Comparison of ENCODE assay signal across 11 cellular contexts in the genomic region with DNA sequence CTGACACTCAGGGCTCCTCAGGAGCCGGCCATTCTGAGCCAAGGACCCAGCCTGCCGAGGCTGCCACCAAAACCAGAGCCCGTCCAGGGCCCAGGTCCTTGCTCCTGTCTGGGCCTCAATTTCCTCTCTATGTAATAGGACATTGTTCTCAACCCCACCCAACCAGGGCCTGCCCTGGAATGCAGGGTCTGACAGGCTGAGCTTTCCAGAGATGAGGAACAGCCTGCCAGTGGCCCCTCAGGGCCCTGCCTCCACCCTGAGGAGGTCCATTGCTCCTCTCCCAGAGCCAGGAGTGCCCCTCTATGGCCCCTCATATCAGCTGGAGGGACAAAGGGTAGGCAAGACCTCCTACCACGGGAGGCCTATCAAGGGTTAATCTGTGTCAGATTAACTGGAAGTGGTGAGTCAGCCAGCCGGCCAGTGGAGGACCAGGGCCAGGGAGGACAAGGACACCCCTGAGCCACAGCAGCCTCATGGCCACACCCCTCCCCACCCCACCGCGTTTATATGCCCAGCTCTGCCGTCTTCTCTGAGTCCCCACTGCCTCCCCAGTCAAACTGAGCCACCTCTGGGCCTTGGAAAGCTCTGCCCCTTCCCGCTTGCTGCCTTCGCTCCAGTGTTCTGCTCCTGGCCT. TPM values are rescaled to one million over a fixed set of nuclear protein-coding genes. Genes with fewer than 3 reads are reported as not detected.
DNase-seq lines count a peak whose midpoint lies in the region; ATAC-seq and TF ChIP-seq lines count a peak whose summit lies in the region.
"Had no signal": no experiment of that assay in that cellular context is flagged by ENCODE, and none has a peak within 500 bp of the region (broad histone marks: within the 10 kb centered on the region; RNA-seq: fewer than 3 reads in every experiment).

No MANE protein-coding gene starts in this region.

- no peak overlapping the region for H3K4ac ChIP-seq in trophoblast cell (ENCODE audit: low read depth, low read length)

- no peaks in the 10 kb centered on the region for H3K79me2 ChIP-seq in trophoblast cell (ENCODE audit: control insufficient read depth, insufficient read depth, low read length, poor library complexity)

- H3K27ac Mint-ChIP-seq in osteocyte (ENCODE audit: unreplicated experiment) = peak overlapping the region; percentile 59
- H3K27ac Mint-ChIP-seq in activated CD4-positive, alpha-beta T cell treated with anti-CD3 and anti-CD28 coated beads, Interleukin-2, amount 10 ng/mL, durations not matched to agents 24 days and 14 days = no peak overlapping the region
- H3K27ac Mint-ChIP-seq: stimulated activated memory B cell treated with anti-CD40 and anti-IgM and Interleukin-4, amounts not matched to agents 10 μg/mL and 1 μg/mL and 100 μg/mL, for 72 hours had no signal

- no peak overlapping the region for H3K18ac ChIP-seq in trophoblast cell (ENCODE audit: low read length)

- H3K36me3 ChIP-seq in trophoblast cell (ENCODE audit: control insufficient read depth in 1 of 2, insufficient read depth in 2 of 2, low read length in 2 of 2) (no peaks in the 10 kb centered on the region), testis (ENCODE audit: low read depth, missing control alignments) (no peaks in the 10 kb centered on the region)

- no peak overlapping the region for H3K27ac ChIP-seq in trophoblast cell (ENCODE audit: low read depth, low read length)
- no peak overlapping the region for H3K27ac ChIP-seq in testis

- no peaks in the 10 kb centered on the region for H3K9me3 Mint-ChIP-seq in osteocyte (ENCODE audit: unreplicated experiment)
- no peaks in the 10 kb centered on the region for H3K9me3 Mint-ChIP-seq in activated CD4-positive, alpha-beta T cell treated with anti-CD3 and anti-CD28 coated beads, Interleukin-2, amount 10 ng/mL, durations not matched to agents 24 days and 14 days
- H3K9me3 Mint-ChIP-seq: central memory CD8-positive, alpha-beta T cell; stimulated activated memory B cell treated with anti-CD40 and anti-IgM and Interleukin-4, amounts not matched to agents 10 μg/mL and 1 μg/mL and 100 μg/mL, for 72 hours had no signal

- H2AFZ ChIP-seq in trophoblast cell (ENCODE audit: insufficient read depth, low read length, poor library complexity) = no peak overlapping the region

- no peak overlapping the region for H4K12ac ChIP-seq in trophoblast cell (ENCODE audit: low read depth, low read length)

- no peak overlapping the region for H4K91ac ChIP-seq in trophoblast cell (ENCODE audit: low read depth, low read length)

- no peak for TF ChIP-seq POLR2A in testis (IDR thresholded peaks at IDR 0.05)

- H2AK5ac ChIP-seq in trophoblast cell (ENCODE audit: low read length) = no peak overlapping the region

- no CpG with 5 or more reads among the region's 10 CpGs for WGBS in trophoblast cell (ENCODE audit: extremely low coverage, insufficient coverage, insufficient read length)
- 44 to 59% methylated on average over 10 of the region's 10 CpGs for WGBS in testis, 2 donors

- no peak for ATAC-seq in GM19395 (IDR thresholded peaks at IDR 0.05; ENCODE audit: unreplicated experiment)
- ATAC-seq: stimulated activated memory B cell treated with anti-CD40 and anti-IgM and Interleukin-4, amounts not matched to agents 10 μg/mL and 1 μg/mL and 100 μg/mL, for 72 hours had no signal

- H2BK120ac ChIP-seq in trophoblast cell (ENCODE audit: insufficient read depth, low read length, poor library complexity) = no peak overlapping the region

- TF ChIP-seq CTCF in fibroblast of villous mesenchyme (IDR thresholded peaks at IDR 0.05; ENCODE audit: insufficient read depth, low read depth, low read length) (no peak), osteocyte (IDR thresholded peaks at IDR 0.05) (no peak), testis (IDR thresholded peaks at IDR 0.05) (no peak)

- intact Hi-C loops in activated CD4-positive, alpha-beta T cell treated with anti-CD3 and anti-CD28 coated beads, Interleukin-2, amount 10 ng/mL, durations not matched to agents 24 days and 14 days (cut with micrococcal nuclease) = no loop called here
- intact Hi-C loops in testis (cut with DNase I; ENCODE audit: low total_unique reads) = no loop called here

- no peak overlapping the region for H4K8ac ChIP-seq in trophoblast cell (ENCODE audit: low read depth, low read length)

- no peaks in the 10 kb centered on the region for H3K79me1 ChIP-seq in trophoblast cell (ENCODE audit: low read length)

- H3K14ac ChIP-seq in trophoblast cell (ENCODE audit: low read length) = no peak overlapping the region

- peaks cover 66% of the 10 kb centered on the region for H3K4me1 Mint-ChIP-seq in osteocyte (ENCODE audit: unreplicated experiment)
- H3K4me1 Mint-ChIP-seq in activated CD4-positive, alpha-beta T cell treated with anti-CD3 and anti-CD28 coated beads, Interleukin-2, amount 10 ng/mL, durations not matched to agents 24 days and 14 days = no peaks in the 10 kb centered on the region

- peaks cover 10% of the 10 kb centered on the region for H3K27me3 ChIP-seq in trophoblast cell (ENCODE audit: insufficient read depth, low read length)
- H3K27me3 ChIP-seq in testis = no peaks in the 10 kb centered on the region

- H3K23ac ChIP-seq in trophoblast cell (ENCODE audit: low read length) = no peak overlapping the region

- no peaks in the 10 kb centered on the region for H3K36me3 Mint-ChIP-seq in osteocyte (ENCODE audit: unreplicated experiment)
- H3K36me3 Mint-ChIP-seq in activated CD4-positive, alpha-beta T cell treated with anti-CD3 and anti-CD28 coated beads, Interleukin-2, amount 10 ng/mL, durations not matched to agents 24 days and 14 days (ENCODE audit: low read depth) = no peaks in the 10 kb centered on the region
- H3K36me3 Mint-ChIP-seq: stimulated activated memory B cell treated with anti-CD40 and anti-IgM and Interleukin-4, amounts not matched to agents 10 μg/mL and 1 μg/mL and 100 μg/mL, for 72 hours had no signal

- H2BK5ac ChIP-seq in trophoblast cell (ENCODE audit: low read depth, low read length, poor library complexity) = no peak overlapping the region

- peaks cover 3% of the 10 kb centered on the region for H3K9me3 ChIP-seq in trophoblast cell (ENCODE audit: insufficient read depth, low read depth, low read length)
- no peaks in the 10 kb centered on the region for H3K9me3 ChIP-seq in testis

- DNase-seq in GM03348 (ENCODE audit: low spot score) = peak; percentile 60
- peak; percentile 85 for DNase-seq in RPMI7951 (ENCODE audit: low read depth)
- peak; percentile 29 for DNase-seq in fibroblast of villous mesenchyme (ENCODE audit: low read depth)
- DNase-seq in osteocyte (ENCODE audit: extremely low spot score, unreplicated experiment) = no peak
- DNase-seq in activated CD4-positive, alpha-beta T cell treated with anti-CD3 and anti-CD28 coated beads, Interleukin-2, amount 10 ng/mL, durations not matched to agents 24 days and 14 days = no peak
- DNase-seq in trophoblast cell = no peak
- no peak for DNase-seq in testis
- DNase-seq: NCI-H2227 treated with DMSO at 0.1 percent for 48 hours had no signal

- H3K9ac ChIP-seq in trophoblast cell (ENCODE audit: low read length) = no peak overlapping the region

- no peak overlapping the region for H3K4me2 ChIP-seq in trophoblast cell (ENCODE audit: low read length)

- H3K4me1 ChIP-seq in trophoblast cell (ENCODE audit: control insufficient read depth in 1 of 2, insufficient read depth in 2 of 2, low read length in 2 of 2) = peaks cover 7% of the 10 kb centered on the region in 2 experiments
- H3K4me1 ChIP-seq in testis = peaks cover 17% of the 10 kb centered on the region

- no peak overlapping the region for H3K4me3 ChIP-seq in fibroblast of villous mesenchyme (ENCODE audit: low read depth, low read length)
- no peak overlapping the region for H3K4me3 ChIP-seq in trophoblast cell (ENCODE audit: low read depth, low read length)
- no peak overlapping the region for H3K4me3 ChIP-seq in testis

- H3K27me3 Mint-ChIP-seq in osteocyte (ENCODE audit: unreplicated experiment) = no peaks in the 10 kb centered on the region
- H3K27me3 Mint-ChIP-seq in activated CD4-positive, alpha-beta T cell treated with anti-CD3 and anti-CD28 coated beads, Interleukin-2, amount 10 ng/mL, durations not matched to agents 24 days and 14 days = peaks cover 29% of the 10 kb centered on the region

- no peak overlapping the region for H2BK12ac ChIP-seq in trophoblast cell (ENCODE audit: low read length)

- no peak overlapping the region for H3K4me3 Mint-ChIP-seq in osteocyte (ENCODE audit: unreplicated experiment)
- no peak overlapping the region for H3K4me3 Mint-ChIP-seq in activated CD4-positive, alpha-beta T cell treated with anti-CD3 and anti-CD28 coated beads, Interleukin-2, amount 10 ng/mL, durations not matched to agents 24 days and 14 days
- H3K4me3 Mint-ChIP-seq: central memory CD8-positive, alpha-beta T cell; stimulated activated memory B cell treated with anti-CD40 and anti-IgM and Interleukin-4, amounts not matched to agents 10 μg/mL and 1 μg/mL and 100 μg/mL, for 72 hours had no signal

RNA-seq across cellular contexts. Expression of a gene that starts 6.3 kb away (rescaled TPM):
- 1.1 and 2.1 TPM in 2 replicates for total RNA-seq in RPMI7951 (2014; rRNA removed; shearing (Covaris generic))
- total RNA-seq in fibroblast of villous mesenchyme (0.86 and 1.9 TPM in 2 replicates), osteocyte (not detected in 2 replicates), testis (10 to 100 TPM; 11.6 to 18.5 TPM)
- not detected in 2 replicates for total RNA-seq in activated CD4-positive, alpha-beta T cell treated with anti-CD3 and anti-CD28 coated beads, Interleukin-2, amount 10 ng/mL, durations not matched to agents 24 days and 14 days
- polyA plus RNA-seq in trophoblast cell (2013) = 1.9 and 2.1 TPM in 2 replicates
- 41.3 TPM for polyA plus RNA-seq in testis (ENCODE audit: insufficient read depth, low read depth, low replicate concordance)

RNA-seq across cellular contexts. Expression of a gene that starts 39.8 kb away (rescaled TPM):
- total RNA-seq in RPMI7951 (2014; rRNA removed; shearing (Covaris generic)) = 95.7 and 114 TPM in 2 replicates
- total RNA-seq in fibroblast of villous mesenchyme = 52.7 and 64.4 TPM in 2 replicates
- 23.2 and 25.8 TPM in 2 replicates for total RNA-seq in osteocyte
- total RNA-seq in activated CD4-positive, alpha-beta T cell treated with anti-CD3 and anti-CD28 coated beads, Interleukin-2, amount 10 ng/mL, durations not matched to agents 24 days and 14 days = not detected in 2 replicates
- 9.9 and 10.6 TPM in 2 replicates for polyA plus RNA-seq in trophoblast cell (2013)
- 1 to 10 TPM; 4.1 to 9.3 TPM for total RNA-seq in testis
- polyA plus RNA-seq in testis (ENCODE audit: insufficient read depth, low read depth, low replicate concordance) = 14.1 TPM

Comparison
In these comparisons a context has a peak if more than half of its experiments do, and no peak if none do; other contexts are left out.
1. DNase-seq: peak in GM03348 (single experiment), RPMI7951 (single experiment) and fibroblast of villous mesenchyme (single experiment); none in osteocyte (single experiment), activated CD4-positive, alpha-beta T cell treated with anti-CD3 and anti-CD28 coated beads, Interleukin-2, amount 10 ng/mL, durations not matched to agents 24 days and 14 days (single experiment), trophoblast cell (0 of 2) and testis (single experiment).